In genomic region chr2:176468471-176468870, GRCh38 we compare ENCODE assay signal across 22 cellular contexts.
DNase-seq lines count a peak whose midpoint lies in the region; ATAC-seq, FAIRE-seq and TF ChIP-seq lines count a peak whose summit lies in the region.
"Had no signal": no experiment of that assay in that cellular context is flagged by ENCODE, and none has a peak within 500 bp of the region (broad histone marks: within the 10 kb centered on the region; RNA-seq: fewer than 3 reads in every experiment).

No MANE protein-coding gene starts in this region.

- no peak for FAIRE-seq in small intestine (lab: Jason Lieb, UNC)
- FAIRE-seq: GM12878, RCC 7860 had no signal

- H3K27me3 ChIP-seq in small intestine (ENCODE audit: control insufficient read depth in 2 of 2, insufficient read depth in 2 of 2, low read length in 2 of 2): peaks cover 0 to 2% of the 10 kb centered on the region in 2 donors
- H3K27me3 ChIP-seq: SJCRH30 had no signal

- H3K4me1 ChIP-seq in HEK293 (ENCODE audit: control insufficient read depth, insufficient read depth, low read length) (peaks cover 5% of the 10 kb centered on the region), small intestine (ENCODE audit: control insufficient read depth in 2 of 2, insufficient read depth in 1 of 2, low read depth in 1 of 2, low read length in 1 of 2) (no peaks in the 10 kb centered on the region)
- H3K4me1 ChIP-seq: SJCRH30 had no signal

- H3K4me3 ChIP-seq in HEK293 (ENCODE audit: low read depth, low read length) (no peak overlapping the region), small intestine (ENCODE audit: low read depth in 1 of 2, low read length in 2 of 2) (no peak overlapping the region)
- H3K4me3 ChIP-seq: GM12878, HAP-1, SJCRH30 had no signal

- H3K36me3 ChIP-seq in HEK293 (ENCODE audit: control insufficient read depth in 2 of 2, insufficient read depth in 1 of 2, low read length in 2 of 2): no peaks in the 10 kb centered on the region
- no peaks in the 10 kb centered on the region for H3K36me3 ChIP-seq in small intestine (ENCODE audit: control insufficient read depth in 2 of 2, insufficient read depth in 2 of 2, low read length in 2 of 2)
- H3K36me3 ChIP-seq: HAP-1, SJCRH30 had no signal

- CTCF ChIA-PET in HEK293 (lab: Yijun Ruan, JAX): no interaction called here

- POLR2A ChIA-PET in HEK293 (lab: Yijun Ruan, JAX): no interaction called here

- H3K9me3 ChIP-seq in HEK293 (ENCODE audit: control insufficient read depth, insufficient read depth, low read depth, low read length) (no peaks in the 10 kb centered on the region), small intestine (ENCODE audit: control insufficient read depth, low read depth) (no peaks in the 10 kb centered on the region)
- H3K9me3 ChIP-seq: HAP-1, SJCRH30 had no signal

- no peak for TF ChIP-seq CTCF in HEK293 (tag by site-specific recombination; IDR thresholded peaks at IDR 0.05)

- ATAC-seq in left colon (peak; percentile 41), HG03342 (IDR thresholded peaks at IDR 0.05; ENCODE audit: unreplicated experiment) (no peak)
- ATAC-seq: GM12878 had no signal

- intact Hi-C loops in left colon (cut with DNase I, micrococcal nuclease): no loop called here

- DNase-seq in EH (ENCODE audit: low read depth) (peak; percentile 60), epithelial cell of prostate (ENCODE audit: low read depth, low spot score) (peak; percentile 41), left colon (no peak), NCI-H1436 (lab: John Stamatoyannopoulos, UW) (no peak), small intestine (no peak), NCI-H345 treated with DMSO at 0.1 percent for 48 hours (lab: John Stamatoyannopoulos, UW; ENCODE audit: unreplicated experiment) (no peak)
- DNase-seq: Calu3; CD8-positive, alpha-beta memory T cell; DMS153; Kasumi-1; NCI-H1105; NCI-H2029 treated with DMSO at 0.1 percent for 48 hours; NCI-H2171; NCI-H345; NCI-H524 treated with DMSO at 0.1 percent for 48 hours; SJCRH30 had no signal

- 62 to 72% (median 72%) methylated on average over 2 of the region's 2 CpGs for WGBS in small intestine, 3 donors

- no peak overlapping the region for H3K27ac ChIP-seq in HEK293 (ENCODE audit: extremely low read depth, low read depth, low read length)
- H3K27ac ChIP-seq in epithelial cell of prostate: no peak overlapping the region
- no peak overlapping the region for H3K27ac ChIP-seq in small intestine (ENCODE audit: low read depth in 1 of 2, low read length in 1 of 2)
- H3K27ac ChIP-seq: C4-2B, SJCRH30 had no signal

TF ChIP-seq in HEK293, 187 proteins besides CTCF, POLR2A, EP300 and RAD21:
- no peak for TF ChIP-seq ZNF398 (tag by site-specific recombination; IDR thresholded peaks at IDR 0.05)
- TF ChIP-seq FEZF1 (tag by site-specific recombination; IDR thresholded peaks at IDR 0.05): peak; percentile 20; the same call in 1 of the 2 replicates
- no peak for TF ChIP-seq KLF1 (tag by site-specific recombination; IDR thresholded peaks at IDR 0.05)
- TF ChIP-seq KLF10 (tag by site-specific recombination; IDR thresholded peaks at IDR 0.05): peak; percentile 51

Comparison
In these comparisons a context has a peak if more than half of its experiments do, and no peak if none do; other contexts are left out.
1. DNase-seq: peak in EH (single experiment) and epithelial cell of prostate (single experiment); none in left colon (0 of 2), NCI-H1436 (single experiment), small intestine (single experiment) and NCI-H345 treated with DMSO at 0.1 percent for 48 hours (single experiment).